ENCODE assay signal across 11 cellular contexts in genomic region chr1:167105150-167105840, GRCh38. TPM values are rescaled to one million over a fixed set of nuclear protein-coding genes. Genes with fewer than 3 reads are reported as not detected.
DNase-seq lines count a peak whose midpoint lies in the region; ATAC-seq and TF ChIP-seq lines count a peak whose summit lies in the region.
"Had no signal": no experiment of that assay in that cellular context is flagged by ENCODE, and none has a peak within 500 bp of the region (broad histone marks: within the 10 kb centered on the region; RNA-seq: fewer than 3 reads in every experiment).

No MANE protein-coding gene starts in this region.

- H3K36me3 ChIP-seq in mucosa of descending colon (ENCODE audit: low read depth), result no peaks in the 10 kb centered on the region

- H3K9me3 ChIP-seq in mucosa of descending colon, result no peaks in the 10 kb centered on the region

- no peak for DNase-seq in GM10248 (ENCODE audit: extremely low spot score)
- peak; percentile 58 for DNase-seq in HT-29 (ENCODE audit: low spot score)
- peak; percentile 51 for DNase-seq in SKM-1 (lab: John Stamatoyannopoulos, UW; ENCODE audit: unreplicated experiment)
- no peak for DNase-seq in mucosa of descending colon
- DNase-seq in stimulated activated CD8-positive, alpha-beta memory T cell treated with anti-CD3 and anti-CD28 coated beads, Interleukin-4, amount 100 ng/mL, for 48 hours, result no peak
- no peak for DNase-seq in DMS79 (lab: John Stamatoyannopoulos, UW)
- DNase-seq in KG1 (lab: John Stamatoyannopoulos, UW), result no peak
- DNase-seq: activated CD4-positive, alpha-beta memory T cell treated with anti-CD3 and anti-CD28 coated beads for 36 hours; central memory CD4-positive, alpha-beta T cell; head of caudate nucleus; NK-92 treated with Interleukin-12 subunit alpha and Interleukin-12 subunit beta, amount 100 ng/mL, for 24 hours had no signal

- CTCF ChIA-PET in GM10248 (lab: Yijun Ruan, JAX), result interaction anchor here (0.8 to 2.1 kb wide), 3 partner anchors 11 to 39 kb away, joined by 3 to 7 read pairs (median 3); partner anchors contain the start of gene GPA33

- H3K4me1 ChIP-seq in mucosa of descending colon (ENCODE audit: low read depth), result peaks cover 9% of the 10 kb centered on the region

- ATAC-seq in mucosa of descending colon, result peak; percentile 49

- TF ChIP-seq CTCF in GM10248 (IDR thresholded peaks at IDR 0.05; ENCODE audit: control extremely low read depth, extremely low read depth, low read depth, missing control alignments) (peak; percentile 12), mucosa of descending colon (IDR thresholded peaks at IDR 0.05) (no peak)

- POLR2A ChIA-PET in GM10248 (lab: Yijun Ruan, JAX), result no interaction called here

- intact Hi-C loops in mucosa of descending colon (cut with DNase I, micrococcal nuclease), result no loop called here

- H3K4me3 ChIP-seq in mucosa of descending colon, result no peak overlapping the region

RNA-seq across cellular contexts. Expression of gene STYXL2, which starts 11.4 kb away (rescaled TPM):
- total RNA-seq in HT-29 (2014; rRNA removed; shearing (Covaris generic)), result not detected in 2 replicates
- under 1 TPM; 0.13 to 0.17 (median 0.17) TPM for total RNA-seq in mucosa of descending colon
- total RNA-seq: activated CD4-positive, alpha-beta memory T cell treated with anti-CD3 and anti-CD28 coated beads for 36 hours had no signal

RNA-seq across cellular contexts. Expression of gene GPA33, which starts 15.1 kb away (rescaled TPM):
- 2.9 and 3.1 TPM in 2 replicates for total RNA-seq in HT-29 (2014; rRNA removed; shearing (Covaris generic))
- 100 to 1,000 TPM; 221 to 764 (median 482) TPM for total RNA-seq in mucosa of descending colon

Comparison
In these comparisons a context has a peak if more than half of its experiments do, and no peak if none do; other contexts are left out.
1. DNase-seq: peak in HT-29 (single experiment) and SKM-1 (single experiment); none in GM10248 (single experiment), mucosa of descending colon (0 of 3), stimulated activated CD8-positive, alpha-beta memory T cell treated with anti-CD3 and anti-CD28 coated beads, Interleukin-4, amount 100 ng/mL, for 48 hours (single experiment), DMS79 (single experiment) and KG1 (single experiment).
2. RNA of gene GPA33, which starts 15.1 kb away (total RNA-seq): 221 to 764 TPM in mucosa of descending colon; 2.9 to 3.1 TPM in HT-29; every median in the first group is over 10 times any median in the second.